In genomic region chr2:17427401-17427800, GRCh38 we compare ENCODE assay signal across 26 cellular contexts.
DNase-seq lines count a peak whose midpoint lies in the region; ATAC-seq, FAIRE-seq and TF ChIP-seq lines count a peak whose summit lies in the region.
"Had no signal": no experiment of that assay in that cellular context is flagged by ENCODE, and none has a peak within 500 bp of the region (broad histone marks: within the 10 kb centered on the region; RNA-seq: fewer than 3 reads in every experiment).

No MANE protein-coding gene starts in this region.

- H3K27me3 Mint-ChIP-seq in astrocyte (ENCODE audit: low read depth, unreplicated experiment) (no peaks in the 10 kb centered on the region), type B pancreatic cell (no peaks in the 10 kb centered on the region)
- H3K27me3 Mint-ChIP-seq: CD4-positive, alpha-beta T cell; CD8-positive, alpha-beta memory T cell had no signal

- TF ChIP-seq CTCF in AG10803 (conservative IDR thresholded peaks at IDR 0.05; ENCODE audit: low read length) (no peak), astrocyte (IDR thresholded peaks at IDR 0.05; ENCODE audit: insufficient read depth, low read depth, low read length) (no peak), keratinocyte (optimal IDR thresholded peaks at IDR 0.05 in 1 of 3, IDR thresholded peaks at IDR 0.05 in 1 of 3, conservative IDR thresholded peaks at IDR 0.05 in 1 of 3; ENCODE audit: extremely low read depth in 1 of 3, insufficient read depth in 2 of 3, low read length in 3 of 3) (no peak), type B pancreatic cell (conservative IDR thresholded peaks at IDR 0.05) (no peak)

- H4K20me1 ChIP-seq in astrocyte (ENCODE audit: insufficient read depth, low read length): no peaks in the 10 kb centered on the region
- H4K20me1 ChIP-seq in keratinocyte (ENCODE audit: control insufficient read depth, extremely low read depth, insufficient read depth, low read length): no peaks in the 10 kb centered on the region
- H4K20me1 ChIP-seq: BLaER1 treated with 17β-estradiol and CSF1 and Interleukin-3, amounts not matched to agents 10 nM and 100 nM had no signal

- H3K9ac ChIP-seq in astrocyte (ENCODE audit: low read length) (no peak overlapping the region), keratinocyte (ENCODE audit: control insufficient read depth, extremely low read depth, insufficient read depth, low read length) (no peak overlapping the region), skeletal muscle satellite cell (ENCODE audit: low read depth, low read length) (peak overlapping the region; percentile 2)
- H3K9ac ChIP-seq: BLaER1 treated with 17β-estradiol and CSF1 and Interleukin-3, amounts not matched to agents 10 nM and 100 nM had no signal

- ATAC-seq in HG03354 (IDR thresholded peaks at IDR 0.05; ENCODE audit: poor library complexity, severe bottlenecking, unreplicated experiment): no peak
- ATAC-seq: A549, GM12878 had no signal

- dilution Hi-C loops in keratinocyte (cut with MboI; ENCODE audit: extremely low pct_ligation_motif_present, low sequenced_read_pairs): no loop called here

- H2AFZ ChIP-seq in astrocyte (ENCODE audit: low read depth, low read length): no peak overlapping the region
- H2AFZ ChIP-seq in keratinocyte (ENCODE audit: control insufficient read depth, low read length): no peak overlapping the region

- H3K9me3 Mint-ChIP-seq in astrocyte (ENCODE audit: unreplicated experiment) (no peaks in the 10 kb centered on the region), type B pancreatic cell (no peaks in the 10 kb centered on the region)

- H3K4me1 ChIP-seq in astrocyte (ENCODE audit: insufficient read depth, low read length) (peaks cover 28% of the 10 kb centered on the region), keratinocyte (ENCODE audit: control insufficient read depth, extremely low read depth, insufficient read depth, low read length) (peaks cover 33% of the 10 kb centered on the region), skeletal muscle satellite cell (ENCODE audit: control insufficient read depth, insufficient read depth, low read length) (peaks cover 36% of the 10 kb centered on the region)
- H3K4me1 ChIP-seq: A549; BE2C; BLaER1 treated with 17β-estradiol and CSF1 and Interleukin-3, amounts not matched to agents 10 nM and 100 nM; HAP-1 had no signal

- DNase-seq in AG10803 (ENCODE audit: low read depth) (peak; percentile 11), astrocyte (ENCODE audit: low read depth) (peak; percentile 28), keratinocyte (ENCODE audit: low read depth, low spot score) (no peak), NOMO-1 (lab: John Stamatoyannopoulos, UW; ENCODE audit: unreplicated experiment in 2 of 2) (no peak), type B pancreatic cell (ENCODE audit: extremely low spot score, unreplicated experiment) (no peak)
- DNase-seq: 8988T; AML-193; BE2C; CD4-positive, alpha-beta T cell; CD8-positive, alpha-beta memory T cell; DMS 273 treated with DMSO at 0.1 percent for 48 hours; DMS79; EL; GDM1; GOT3; HFFc6 had no signal

- H3K4me3 ChIP-seq in AG10803 (ENCODE audit: low read length) (no peak overlapping the region), astrocyte (ENCODE audit: insufficient read depth, low read depth, low read length) (no peak overlapping the region), keratinocyte (ENCODE audit: control insufficient read depth in 2 of 3, extremely low read depth in 1 of 3, insufficient read depth in 2 of 3, low read depth in 1 of 3, low read length in 3 of 3) (no peak overlapping the region), skeletal muscle satellite cell (ENCODE audit: low read length) (no peak overlapping the region)
- H3K4me3 ChIP-seq: A549; BLaER1 treated with 17β-estradiol and CSF1 and Interleukin-3, amounts not matched to agents 10 nM and 100 nM; GM12878; HAP-1 had no signal

- H3K27ac ChIP-seq in astrocyte (ENCODE audit: low read depth, low read length) (no peak overlapping the region), keratinocyte (ENCODE audit: control insufficient read depth, insufficient read depth, low read length) (peak overlapping the region; percentile 6)
- H3K27ac ChIP-seq: A549; BLaER1 treated with 17β-estradiol and CSF1 and Interleukin-3, amounts not matched to agents 10 nM and 100 nM had no signal

- H3K36me3 Mint-ChIP-seq in astrocyte (ENCODE audit: low read depth, unreplicated experiment): no peaks in the 10 kb centered on the region
- H3K36me3 Mint-ChIP-seq in type B pancreatic cell: no peaks in the 10 kb centered on the region
- H3K36me3 Mint-ChIP-seq: CD14-positive monocyte; CD8-positive, alpha-beta memory T cell had no signal

- H3K27me3 ChIP-seq in astrocyte (ENCODE audit: insufficient read depth, low read length): no peaks in the 10 kb centered on the region
- H3K27me3 ChIP-seq in keratinocyte (ENCODE audit: control insufficient read depth, extremely low read depth, insufficient read depth, low read length): no peaks in the 10 kb centered on the region
- no peaks in the 10 kb centered on the region for H3K27me3 ChIP-seq in skeletal muscle satellite cell (ENCODE audit: control insufficient read depth, insufficient read depth, low read length)
- H3K27me3 ChIP-seq: BE2C; BLaER1 treated with 17β-estradiol and CSF1 and Interleukin-3, amounts not matched to agents 10 nM and 100 nM had no signal

- no peak overlapping the region for H3K4me2 ChIP-seq in astrocyte (ENCODE audit: low read length)
- no peak overlapping the region for H3K4me2 ChIP-seq in keratinocyte (ENCODE audit: control insufficient read depth, extremely low read depth, insufficient read depth, low read depth, low read length)
- no peak overlapping the region for H3K4me2 ChIP-seq in skeletal muscle satellite cell (ENCODE audit: low read length)
- H3K4me2 ChIP-seq: A549; BLaER1 treated with 17β-estradiol and CSF1 and Interleukin-3, amounts not matched to agents 10 nM and 100 nM had no signal

- no peak overlapping the region for H3K4me3 Mint-ChIP-seq in astrocyte (ENCODE audit: unreplicated experiment)
- no peak overlapping the region for H3K4me3 Mint-ChIP-seq in type B pancreatic cell
- H3K4me3 Mint-ChIP-seq: CD14-positive monocyte; CD4-positive, alpha-beta T cell; CD8-positive, alpha-beta memory T cell; HFFc6 had no signal

- no peaks in the 10 kb centered on the region for H3K9me1 ChIP-seq in keratinocyte (ENCODE audit: control insufficient read depth, extremely low read depth, insufficient read depth, low read length)

- FAIRE-seq in astrocyte (lab: Jason Lieb, UNC) (no peak), keratinocyte (lab: Jason Lieb, UNC) (no peak)
- FAIRE-seq: A549, D721Med, GM19239, H54 had no signal

- H3K9me3 ChIP-seq in astrocyte (ENCODE audit: insufficient read depth, low read depth, low read length): no peaks in the 10 kb centered on the region
- no peaks in the 10 kb centered on the region for H3K9me3 ChIP-seq in keratinocyte (ENCODE audit: control insufficient read depth, low read depth, low read length)
- no peaks in the 10 kb centered on the region for H3K9me3 ChIP-seq in skeletal muscle satellite cell (replicated peaks; ENCODE audit: low read length)
- H3K9me3 ChIP-seq: A549; BE2C; BLaER1 treated with 17β-estradiol and CSF1 and Interleukin-3, amounts not matched to agents 10 nM and 100 nM; HAP-1 had no signal

- H3K27ac Mint-ChIP-seq in astrocyte (ENCODE audit: unreplicated experiment): no peak overlapping the region
- H3K27ac Mint-ChIP-seq in type B pancreatic cell: no peak overlapping the region
- H3K27ac Mint-ChIP-seq: CD14-positive monocyte; CD4-positive, alpha-beta T cell; CD8-positive, alpha-beta memory T cell; HFFc6 had no signal

- peaks cover 16% of the 10 kb centered on the region for H3K4me1 Mint-ChIP-seq in astrocyte (ENCODE audit: low read depth, unreplicated experiment)
- H3K4me1 Mint-ChIP-seq in type B pancreatic cell (ENCODE audit: unreplicated experiment): no peaks in the 10 kb centered on the region
- H3K4me1 Mint-ChIP-seq: CD14-positive monocyte; CD8-positive, alpha-beta memory T cell had no signal

- H3K79me2 ChIP-seq in astrocyte (ENCODE audit: insufficient read depth, low read length): no peaks in the 10 kb centered on the region
- H3K79me2 ChIP-seq in keratinocyte (ENCODE audit: control insufficient read depth, insufficient read depth, low read length): no peaks in the 10 kb centered on the region

- H3K36me3 ChIP-seq in astrocyte (ENCODE audit: insufficient read depth, low read length): no peaks in the 10 kb centered on the region
- no peaks in the 10 kb centered on the region for H3K36me3 ChIP-seq in keratinocyte (ENCODE audit: control insufficient read depth in 2 of 2, extremely low read depth in 1 of 2, insufficient read depth in 2 of 2, low read length in 2 of 2)
- no peaks in the 10 kb centered on the region for H3K36me3 ChIP-seq in skeletal muscle satellite cell (ENCODE audit: insufficient read depth, low read length)
- H3K36me3 ChIP-seq: BE2C; BLaER1 treated with 17β-estradiol and CSF1 and Interleukin-3, amounts not matched to agents 10 nM and 100 nM; HAP-1 had no signal

Comparison
In these comparisons a context has a peak if more than half of its experiments do, and no peak if none do; other contexts are left out.
1. DNase-seq: peak in AG10803 (single experiment) and astrocyte (single experiment); none in keratinocyte (single experiment), NOMO-1 (0 of 2) and type B pancreatic cell (single experiment).